1 cellular context compared by ENCODE assay signal in the genomic region with DNA sequence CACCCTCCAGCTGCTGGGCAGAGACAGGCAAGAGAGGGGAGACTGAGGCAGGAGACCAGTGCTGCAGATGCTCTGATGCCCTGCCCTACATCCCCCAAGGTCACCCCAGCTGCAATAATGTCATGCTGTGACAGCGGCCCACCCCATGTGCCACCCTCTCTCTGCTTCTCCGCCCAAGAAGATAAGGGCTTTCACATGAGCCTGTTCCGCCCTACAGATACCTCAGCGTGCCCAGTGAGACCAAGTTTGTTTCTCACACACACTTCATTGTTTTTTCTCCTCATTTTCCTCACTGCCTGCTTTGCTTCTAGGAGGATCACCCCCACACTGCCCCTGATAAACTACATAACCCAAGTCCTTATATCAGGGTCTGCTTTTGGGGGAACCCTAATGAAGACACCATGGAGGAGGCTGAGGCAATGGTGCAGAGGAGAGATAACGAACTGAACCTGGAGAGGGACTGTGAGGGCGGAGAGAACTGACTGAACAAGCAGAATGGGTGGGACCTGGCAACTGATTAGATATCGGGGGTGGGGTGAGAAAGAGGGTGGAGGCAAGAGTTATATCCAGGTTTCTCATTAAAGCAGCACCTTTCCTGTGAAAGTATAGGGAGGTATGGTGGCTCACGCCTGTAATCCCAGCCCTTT.
TF ChIP-seq lines count a peak whose summit lies in the region.

No MANE protein-coding gene starts in this region.

TF ChIP-seq in K562, 482 proteins besides CTCF, POLR2A, EP300 and RAD21 (continued from another document and continues in another):
- TF ChIP-seq MEF2A (IDR thresholded peaks at IDR 0.05; ENCODE audit: control insufficient read depth, low read depth, low read length) (no peak), SP2 (IDR thresholded peaks at IDR 0.05; ENCODE audit: extremely low read depth, low read depth, low read length, poor library complexity, severe bottlenecking) (no peak), CBX2 (IDR thresholded peaks at IDR 0.05; ENCODE audit: insufficient read depth, low read length, poor library complexity, severe bottlenecking) (no peak), ZNF174 (CRISPR knock-in tag; IDR thresholded peaks at IDR 0.05) (no peak), ASH1L (IDR thresholded peaks at IDR 0.05; ENCODE audit: borderline replicate concordance, low read depth, partially characterized antibody) (no peak), NR2F6 (CRISPR knock-in tag; IDR thresholded peaks at IDR 0.05) (no peak), ELF4 (CRISPR knock-in tag; IDR thresholded peaks at IDR 0.05) (no peak), ZFPM2 (CRISPR knock-in tag; IDR thresholded peaks at IDR 0.05) (no peak), TRIM28 (IDR thresholded peaks at IDR 0.05) (peak; percentile 75; the same call in 1 of the 2 replicates), C11orf30 (IDR thresholded peaks at IDR 0.05; ENCODE audit: low read depth) (0 out of 2 replicates have a peak, but pooled peaks have one; percentile 7), ZNF41 (CRISPR knock-in tag; conservative IDR thresholded peaks at IDR 0.05) (no peak), ZNF197 (CRISPR knock-in tag; IDR thresholded peaks at IDR 0.05; ENCODE audit: low read depth) (no peak), SREBF1 (IDR thresholded peaks at IDR 0.05; ENCODE audit: borderline replicate concordance, low read depth, low read length) (no peak), HDAC6 (IDR thresholded peaks at IDR 0.05; ENCODE audit: low read depth, low read length) (no peak), STAG1 (CRISPR knock-in tag; IDR thresholded peaks at IDR 0.05; ENCODE audit: borderline replicate concordance) (no peak), ZFP36 (IDR thresholded peaks at IDR 0.05; ENCODE audit: low read depth, low read length, partially characterized antibody) (no peak), HMG20A (CRISPR knock-in tag; conservative IDR thresholded peaks at IDR 0.05) (no peak), ZNF143 (CRISPR knock-in tag; IDR thresholded peaks at IDR 0.05) (no peak), ZNF444 (CRISPR knock-in tag; IDR thresholded peaks at IDR 0.05) (no peak), BRCA1 (IDR thresholded peaks at IDR 0.05) (no peak), BRCA1 (CRISPR knock-in tag; IDR thresholded peaks at IDR 0.05) (no peak), PRPF4 (IDR thresholded peaks at IDR 0.05; ENCODE audit: insufficient read depth, low read depth, low read length, poor library complexity, severe bottlenecking) (no peak), TCF3 (CRISPR knock-in tag; IDR thresholded peaks at IDR 0.05) (peak; percentile 79), ZNF717 (CRISPR knock-in tag; IDR thresholded peaks at IDR 0.05) (no peak), OTX1 (CRISPR knock-in tag; IDR thresholded peaks at IDR 0.05) (peak; percentile 72), ZNF583 (CRISPR knock-in tag; IDR thresholded peaks at IDR 0.05) (peak; percentile 79), SUPT5H (IDR thresholded peaks at IDR 0.05) (peak; percentile 61; the same call in 1 of the 2 replicates), HCFC1 (IDR thresholded peaks at IDR 0.05; ENCODE audit: low read depth, low read length) (no peak), POLR2AphosphoS2 (IDR thresholded peaks at IDR 0.05; ENCODE audit: low read length) (no peak)
- TF ChIP-seq, protein P1, sequence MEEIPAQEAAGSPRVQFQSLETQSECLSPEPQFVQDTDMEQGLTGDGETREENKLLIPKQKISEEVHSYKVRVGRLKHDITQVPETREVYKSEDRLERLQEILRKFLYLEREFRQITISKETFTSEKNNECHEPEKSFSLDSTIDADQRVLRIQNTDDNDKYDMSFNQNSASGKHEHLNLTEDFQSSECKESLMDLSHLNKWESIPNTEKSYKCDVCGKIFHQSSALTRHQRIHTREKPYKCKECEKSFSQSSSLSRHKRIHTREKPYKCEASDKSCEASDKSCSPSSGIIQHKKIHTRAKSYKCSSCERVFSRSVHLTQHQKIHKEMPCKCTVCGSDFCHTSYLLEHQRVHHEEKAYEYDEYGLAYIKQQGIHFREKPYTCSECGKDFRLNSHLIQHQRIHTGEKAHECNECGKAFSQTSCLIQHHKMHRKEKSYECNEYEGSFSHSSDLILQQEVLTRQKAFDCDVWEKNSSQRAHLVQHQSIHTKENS (CRISPR knock-in tag; IDR thresholded peaks at IDR 0.05): no peak
- TF ChIP-seq, protein P2, sequence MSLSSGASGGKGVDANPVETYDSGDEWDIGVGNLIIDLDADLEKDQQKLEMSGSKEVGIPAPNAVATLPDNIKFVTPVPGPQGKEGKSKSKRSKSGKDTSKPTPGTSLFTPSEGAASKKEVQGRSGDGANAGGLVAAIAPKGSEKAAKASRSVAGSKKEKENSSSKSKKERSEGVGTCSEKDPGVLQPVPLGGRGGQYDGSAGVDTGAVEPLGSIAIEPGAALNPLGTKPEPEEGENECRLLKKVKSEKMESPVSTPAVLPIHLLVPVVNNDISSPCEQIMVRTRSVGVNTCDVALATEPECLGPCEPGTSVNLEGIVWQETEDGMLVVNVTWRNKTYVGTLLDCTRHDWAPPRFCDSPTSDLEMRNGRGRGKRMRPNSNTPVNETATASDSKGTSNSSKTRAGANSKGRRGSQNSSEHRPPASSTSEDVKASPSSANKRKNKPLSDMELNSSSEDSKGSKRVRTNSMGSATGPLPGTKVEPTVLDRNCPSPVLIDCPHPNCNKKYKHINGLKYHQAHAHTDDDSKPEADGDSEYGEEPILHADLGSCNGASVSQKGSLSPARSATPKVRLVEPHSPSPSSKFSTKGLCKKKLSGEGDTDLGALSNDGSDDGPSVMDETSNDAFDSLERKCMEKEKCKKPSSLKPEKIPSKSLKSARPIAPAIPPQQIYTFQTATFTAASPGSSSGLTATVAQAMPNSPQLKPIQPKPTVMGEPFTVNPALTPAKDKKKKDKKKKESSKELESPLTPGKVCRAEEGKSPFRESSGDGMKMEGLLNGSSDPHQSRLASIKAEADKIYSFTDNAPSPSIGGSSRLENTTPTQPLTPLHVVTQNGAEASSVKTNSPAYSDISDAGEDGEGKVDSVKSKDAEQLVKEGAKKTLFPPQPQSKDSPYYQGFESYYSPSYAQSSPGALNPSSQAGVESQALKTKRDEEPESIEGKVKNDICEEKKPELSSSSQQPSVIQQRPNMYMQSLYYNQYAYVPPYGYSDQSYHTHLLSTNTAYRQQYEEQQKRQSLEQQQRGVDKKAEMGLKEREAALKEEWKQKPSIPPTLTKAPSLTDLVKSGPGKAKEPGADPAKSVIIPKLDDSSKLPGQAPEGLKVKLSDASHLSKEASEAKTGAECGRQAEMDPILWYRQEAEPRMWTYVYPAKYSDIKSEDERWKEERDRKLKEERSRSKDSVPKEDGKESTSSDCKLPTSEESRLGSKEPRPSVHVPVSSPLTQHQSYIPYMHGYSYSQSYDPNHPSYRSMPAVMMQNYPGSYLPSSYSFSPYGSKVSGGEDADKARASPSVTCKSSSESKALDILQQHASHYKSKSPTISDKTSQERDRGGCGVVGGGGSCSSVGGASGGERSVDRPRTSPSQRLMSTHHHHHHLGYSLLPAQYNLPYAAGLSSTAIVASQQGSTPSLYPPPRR (CRISPR knock-in tag; IDR thresholded peaks at IDR 0.05; ENCODE audit: borderline replicate concordance): no peak
- TF ChIP-seq, protein P3, sequence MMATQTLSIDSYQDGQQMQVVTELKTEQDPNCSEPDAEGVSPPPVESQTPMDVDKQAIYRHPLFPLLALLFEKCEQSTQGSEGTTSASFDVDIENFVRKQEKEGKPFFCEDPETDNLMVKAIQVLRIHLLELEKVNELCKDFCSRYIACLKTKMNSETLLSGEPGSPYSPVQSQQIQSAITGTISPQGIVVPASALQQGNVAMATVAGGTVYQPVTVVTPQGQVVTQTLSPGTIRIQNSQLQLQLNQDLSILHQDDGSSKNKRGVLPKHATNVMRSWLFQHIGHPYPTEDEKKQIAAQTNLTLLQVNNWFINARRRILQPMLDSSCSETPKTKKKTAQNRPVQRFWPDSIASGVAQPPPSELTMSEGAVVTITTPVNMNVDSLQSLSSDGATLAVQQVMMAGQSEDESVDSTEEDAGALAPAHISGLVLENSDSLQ (IDR thresholded peaks at IDR 0.05): peak; percentile 14; the same call in 1 of the 2 replicates
- TF ChIP-seq, protein P4, sequence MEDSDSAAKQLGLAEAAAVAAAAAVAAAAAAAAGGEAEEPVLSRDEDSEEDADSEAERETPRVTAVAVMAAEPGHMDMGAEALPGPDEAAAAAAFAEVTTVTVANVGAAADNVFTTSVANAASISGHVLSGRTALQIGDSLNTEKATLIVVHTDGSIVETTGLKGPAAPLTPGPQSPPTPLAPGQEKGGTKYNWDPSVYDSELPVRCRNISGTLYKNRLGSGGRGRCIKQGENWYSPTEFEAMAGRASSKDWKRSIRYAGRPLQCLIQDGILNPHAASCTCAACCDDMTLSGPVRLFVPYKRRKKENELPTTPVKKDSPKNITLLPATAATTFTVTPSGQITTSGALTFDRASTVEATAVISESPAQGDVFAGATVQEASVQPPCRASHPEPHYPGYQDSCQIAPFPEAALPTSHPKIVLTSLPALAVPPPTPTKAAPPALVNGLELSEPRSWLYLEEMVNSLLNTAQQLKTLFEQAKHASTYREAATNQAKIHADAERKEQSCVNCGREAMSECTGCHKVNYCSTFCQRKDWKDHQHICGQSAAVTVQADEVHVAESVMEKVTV (CRISPR knock-in tag; IDR thresholded peaks at IDR 0.05): no peak
- TF ChIP-seq, protein P5, sequence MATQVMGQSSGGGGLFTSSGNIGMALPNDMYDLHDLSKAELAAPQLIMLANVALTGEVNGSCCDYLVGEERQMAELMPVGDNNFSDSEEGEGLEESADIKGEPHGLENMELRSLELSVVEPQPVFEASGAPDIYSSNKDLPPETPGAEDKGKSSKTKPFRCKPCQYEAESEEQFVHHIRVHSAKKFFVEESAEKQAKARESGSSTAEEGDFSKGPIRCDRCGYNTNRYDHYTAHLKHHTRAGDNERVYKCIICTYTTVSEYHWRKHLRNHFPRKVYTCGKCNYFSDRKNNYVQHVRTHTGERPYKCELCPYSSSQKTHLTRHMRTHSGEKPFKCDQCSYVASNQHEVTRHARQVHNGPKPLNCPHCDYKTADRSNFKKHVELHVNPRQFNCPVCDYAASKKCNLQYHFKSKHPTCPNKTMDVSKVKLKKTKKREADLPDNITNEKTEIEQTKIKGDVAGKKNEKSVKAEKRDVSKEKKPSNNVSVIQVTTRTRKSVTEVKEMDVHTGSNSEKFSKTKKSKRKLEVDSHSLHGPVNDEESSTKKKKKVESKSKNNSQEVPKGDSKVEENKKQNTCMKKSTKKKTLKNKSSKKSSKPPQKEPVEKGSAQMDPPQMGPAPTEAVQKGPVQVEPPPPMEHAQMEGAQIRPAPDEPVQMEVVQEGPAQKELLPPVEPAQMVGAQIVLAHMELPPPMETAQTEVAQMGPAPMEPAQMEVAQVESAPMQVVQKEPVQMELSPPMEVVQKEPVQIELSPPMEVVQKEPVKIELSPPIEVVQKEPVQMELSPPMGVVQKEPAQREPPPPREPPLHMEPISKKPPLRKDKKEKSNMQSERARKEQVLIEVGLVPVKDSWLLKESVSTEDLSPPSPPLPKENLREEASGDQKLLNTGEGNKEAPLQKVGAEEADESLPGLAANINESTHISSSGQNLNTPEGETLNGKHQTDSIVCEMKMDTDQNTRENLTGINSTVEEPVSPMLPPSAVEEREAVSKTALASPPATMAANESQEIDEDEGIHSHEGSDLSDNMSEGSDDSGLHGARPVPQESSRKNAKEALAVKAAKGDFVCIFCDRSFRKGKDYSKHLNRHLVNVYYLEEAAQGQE (CRISPR knock-in tag; IDR thresholded peaks at IDR 0.05; ENCODE audit: low read depth): 0 out of 2 replicates have a peak, but pooled peaks have one; percentile 56
- TF ChIP-seq, protein P6, sequence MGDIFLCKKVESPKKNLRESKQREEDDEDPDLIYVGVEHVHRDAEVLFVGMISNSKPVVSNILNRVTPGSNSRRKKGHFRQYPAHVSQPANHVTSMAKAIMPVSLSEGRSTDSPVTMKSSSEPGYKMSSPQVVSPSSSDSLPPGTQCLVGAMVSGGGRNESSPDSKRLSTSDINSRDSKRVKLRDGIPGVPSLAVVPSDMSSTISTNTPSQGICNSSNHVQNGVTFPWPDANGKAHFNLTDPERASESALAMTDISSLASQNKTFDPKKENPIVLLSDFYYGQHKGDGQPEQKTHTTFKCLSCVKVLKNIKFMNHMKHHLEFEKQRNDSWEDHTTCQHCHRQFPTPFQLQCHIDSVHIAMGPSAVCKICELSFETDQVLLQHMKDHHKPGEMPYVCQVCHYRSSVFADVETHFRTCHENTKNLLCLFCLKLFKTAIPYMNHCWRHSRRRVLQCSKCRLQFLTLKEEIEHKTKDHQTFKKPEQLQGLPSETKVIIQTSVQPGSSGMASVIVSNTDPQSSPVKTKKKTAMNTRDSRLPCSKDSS (IDR thresholded peaks at IDR 0.05; ENCODE audit: low read depth, partially characterized antibody): no peak
- TF ChIP-seq, protein P7, sequence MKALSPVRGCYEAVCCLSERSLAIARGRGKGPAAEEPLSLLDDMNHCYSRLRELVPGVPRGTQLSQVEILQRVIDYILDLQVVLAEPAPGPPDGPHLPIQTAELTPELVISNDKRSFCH (CRISPR knock-in tag; IDR thresholded peaks at IDR 0.05): no peak
- TF ChIP-seq, protein P7 (tag; IDR thresholded peaks at IDR 0.05): peak; percentile 74; the same call in 1 of the 2 replicates
- TF ChIP-seq, protein P8, sequence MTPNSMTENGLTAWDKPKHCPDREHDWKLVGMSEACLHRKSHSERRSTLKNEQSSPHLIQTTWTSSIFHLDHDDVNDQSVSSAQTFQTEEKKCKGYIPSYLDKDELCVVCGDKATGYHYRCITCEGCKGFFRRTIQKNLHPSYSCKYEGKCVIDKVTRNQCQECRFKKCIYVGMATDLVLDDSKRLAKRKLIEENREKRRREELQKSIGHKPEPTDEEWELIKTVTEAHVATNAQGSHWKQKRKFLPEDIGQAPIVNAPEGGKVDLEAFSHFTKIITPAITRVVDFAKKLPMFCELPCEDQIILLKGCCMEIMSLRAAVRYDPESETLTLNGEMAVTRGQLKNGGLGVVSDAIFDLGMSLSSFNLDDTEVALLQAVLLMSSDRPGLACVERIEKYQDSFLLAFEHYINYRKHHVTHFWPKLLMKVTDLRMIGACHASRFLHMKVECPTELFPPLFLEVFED (CRISPR knock-in tag; conservative IDR thresholded peaks at IDR 0.05): peak; percentile 62
- TF ChIP-seq, protein P9, sequence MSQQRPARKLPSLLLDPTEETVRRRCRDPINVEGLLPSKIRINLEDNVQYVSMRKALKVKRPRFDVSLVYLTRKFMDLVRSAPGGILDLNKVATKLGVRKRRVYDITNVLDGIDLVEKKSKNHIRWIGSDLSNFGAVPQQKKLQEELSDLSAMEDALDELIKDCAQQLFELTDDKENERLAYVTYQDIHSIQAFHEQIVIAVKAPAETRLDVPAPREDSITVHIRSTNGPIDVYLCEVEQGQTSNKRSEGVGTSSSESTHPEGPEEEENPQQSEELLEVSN (IDR thresholded peaks at IDR 0.05; ENCODE audit: borderline replicate concordance in 1 of 2, extremely low read depth in 1 of 2, insufficient read depth in 1 of 2, insufficient read length in 1 of 2, low read depth in 1 of 2, low read length in 1 of 2, poor library complexity in 1 of 2, severe bottlenecking in 1 of 2): no peak
- TF ChIP-seq, protein P10, sequence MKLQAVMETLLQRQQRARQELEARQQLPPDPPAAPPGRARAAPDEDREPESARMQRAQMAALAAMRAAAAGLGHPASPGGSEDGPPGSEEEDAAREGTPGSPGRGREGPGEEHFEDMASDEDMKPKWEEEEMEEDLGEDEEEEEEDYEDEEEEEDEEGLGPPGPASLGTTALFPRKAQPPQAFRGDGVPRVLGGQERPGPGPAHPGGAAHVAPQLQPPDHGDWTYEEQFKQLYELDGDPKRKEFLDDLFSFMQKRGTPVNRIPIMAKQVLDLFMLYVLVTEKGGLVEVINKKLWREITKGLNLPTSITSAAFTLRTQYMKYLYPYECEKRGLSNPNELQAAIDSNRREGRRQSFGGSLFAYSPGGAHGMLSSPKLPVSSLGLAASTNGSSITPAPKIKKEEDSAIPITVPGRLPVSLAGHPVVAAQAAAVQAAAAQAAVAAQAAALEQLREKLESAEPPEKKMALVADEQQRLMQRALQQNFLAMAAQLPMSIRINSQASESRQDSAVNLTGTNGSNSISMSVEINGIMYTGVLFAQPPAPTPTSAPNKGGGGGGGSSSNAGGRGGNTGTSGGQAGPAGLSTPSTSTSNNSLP (IDR thresholded peaks at IDR 0.05; ENCODE audit: borderline replicate concordance, low read depth, low read length): no peak
